9 cellular contexts compared by ENCODE assay signal in genomic region chr1:172948457-172948856, GRCh38.
DNase-seq lines count a peak whose midpoint lies in the region; ATAC-seq and TF ChIP-seq lines count a peak whose summit lies in the region.
"Had no signal": no experiment of that assay in that cellular context is flagged by ENCODE, and none has a peak within 500 bp of the region (broad histone marks: within the 10 kb centered on the region; RNA-seq: fewer than 3 reads in every experiment).

No MANE protein-coding gene starts in this region.

- H3K4me3 ChIP-seq in foreskin fibroblast (ENCODE audit: low read depth in 1 of 2, low read length in 2 of 2): no peak overlapping the region

- DNase-seq in activated gamma-delta T cell treated with anti-CD3 and anti-CD28 coated beads, Interleukin-2, amount 50 U/mL, for 16 hours (ENCODE audit: low read depth): peak; percentile 4
- DNase-seq in activated gamma-delta T cell treated with Interleukin-2 at 50 U/mL for 16 hours (no peak), T1000 (lab: John Stamatoyannopoulos, UW) (peak; percentile 44), foreskin fibroblast (peak; percentile 95 to 96)
- peak; percentile 36 for DNase-seq in stimulated activated naive CD8-positive, alpha-beta T cell treated with anti-CD3 and anti-CD28 coated beads, Interleukin-15, Interleukin-2, amounts not matched to agents 100 U/mL and 50 U/mL, for 24 hours
- no peak for DNase-seq in stimulated activated naive CD4-positive, alpha-beta T cell treated with Interleukin-2 at 50 U/mL for 16 hours (lab: John Stamatoyannopoulos, UW)
- DNase-seq: naive thymus-derived CD4-positive, alpha-beta T cell had no signal

- peak; percentile 99 for ATAC-seq in stimulated activated naive CD8-positive, alpha-beta T cell treated with anti-CD3 and anti-CD28 coated beads, Interleukin-15, Interleukin-2, amounts not matched to agents 100 U/mL and 50 U/mL, for 24 hours
- ATAC-seq in HG03521 (IDR thresholded peaks at IDR 0.05; ENCODE audit: unreplicated experiment) (no peak), GM18870 (IDR thresholded peaks at IDR 0.05; ENCODE audit: unreplicated experiment) (no peak)
- ATAC-seq: naive thymus-derived CD4-positive, alpha-beta T cell had no signal

- TF ChIP-seq CTCF in foreskin fibroblast (IDR thresholded peaks at IDR 0.05; ENCODE audit: low read depth, low read length): no peak

Comparison
In these comparisons a context has a peak if more than half of its experiments do, and no peak if none do; other contexts are left out.
1. DNase-seq: peak in activated gamma-delta T cell treated with anti-CD3 and anti-CD28 coated beads, Interleukin-2, amount 50 U/mL, for 16 hours (single experiment), T1000 (single experiment), foreskin fibroblast (2 of 2) and stimulated activated naive CD8-positive, alpha-beta T cell treated with anti-CD3 and anti-CD28 coated beads, Interleukin-15, Interleukin-2, amounts not matched to agents 100 U/mL and 50 U/mL, for 24 hours (single experiment); none in activated gamma-delta T cell treated with Interleukin-2 at 50 U/mL for 16 hours (single experiment) and stimulated activated naive CD4-positive, alpha-beta T cell treated with Interleukin-2 at 50 U/mL for 16 hours (single experiment).